In the genomic region with DNA sequence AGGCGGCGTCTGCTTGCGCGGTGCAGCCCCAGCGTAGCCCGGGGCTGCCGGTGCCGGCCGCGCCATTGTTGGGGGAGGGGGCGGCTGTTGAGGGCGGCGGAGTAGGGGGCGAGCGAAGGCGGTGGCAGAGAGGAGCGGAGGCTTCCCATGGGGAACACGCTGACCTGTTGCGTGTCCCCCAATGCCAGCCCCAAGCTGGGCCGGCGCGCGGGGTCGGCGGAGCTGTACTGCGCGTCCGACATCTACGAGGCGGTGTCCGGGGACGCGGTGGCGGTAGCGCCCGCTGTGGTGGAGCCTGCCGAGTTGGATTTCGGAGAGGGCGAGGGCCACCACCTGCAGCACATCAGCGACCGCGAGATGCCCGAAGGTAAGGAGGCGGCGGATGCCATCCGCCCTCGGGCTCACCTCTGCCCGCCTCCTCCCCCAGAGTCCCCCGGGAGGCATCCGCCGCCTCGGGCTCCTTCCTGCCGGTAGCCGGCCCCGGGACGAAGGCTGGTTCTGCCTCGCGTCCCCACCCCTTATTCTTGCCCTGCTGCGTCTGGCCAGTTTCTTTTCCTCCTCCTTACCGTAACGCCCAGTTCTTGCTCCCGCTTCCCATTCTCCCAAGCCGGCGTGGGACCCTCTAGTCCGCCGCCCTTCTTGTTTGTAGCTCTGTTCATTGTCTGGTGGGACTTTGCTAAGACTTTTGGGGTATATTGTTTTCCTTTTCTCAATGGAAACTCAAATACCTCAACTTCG, we compare ENCODE assay signal across 8 cellular contexts. TPM values are rescaled to one million over a fixed set of nuclear protein-coding genes. Genes with fewer than 3 reads are reported as not detected.
DNase-seq lines count a peak whose midpoint lies in the region; ATAC-seq and TF ChIP-seq lines count a peak whose summit lies in the region.

No MANE protein-coding gene starts in this region.

- peaks cover 18 to 30% (median 28%) of the 10 kb centered on the region in 3 donors for H3K4me1 Mint-ChIP-seq in CD8-positive, alpha-beta memory T cell

- H3K36me3 Mint-ChIP-seq in CD8-positive, alpha-beta memory T cell, result peaks cover 0 to 10% (median 0%) of the 10 kb centered on the region in 3 donors

- H3K27ac ChIP-seq in CD8-positive, alpha-beta memory T cell (ENCODE audit: low read depth, low read length), result peak overlapping the region; percentile 75
- peak overlapping the region; percentile 61 for H3K27ac ChIP-seq in brain microvascular endothelial cell

- TF ChIP-seq CTCF in brain microvascular endothelial cell (IDR thresholded peaks at IDR 0.05; ENCODE audit: low read depth, low read length, missing control alignments), result no peak

- peak in 4 of 5 donors; percentile 30 to 66 (median 42) for DNase-seq in CD8-positive, alpha-beta memory T cell
- DNase-seq in T-helper 2 cell, result peak in 4 of 5 experiments; percentile 25 to 70 (median 43)
- DNase-seq in brain microvascular endothelial cell, result peak; percentile 15
- DNase-seq in islet precursor cell, result peak; percentile 79
- peak; percentile 30 for DNase-seq in stimulated activated CD4-positive, alpha-beta T cell treated with anti-CD3 and anti-CD28 coated beads, Interleukin-15, amount 100 ng/mL, for 48 hours (ENCODE audit: low read depth in 2 of 2)
- no peak for DNase-seq in occipital lobe (lab: John Stamatoyannopoulos, UW)

- peak; percentile 18 for ATAC-seq in GM19467 (IDR thresholded peaks at IDR 0.05; ENCODE audit: unreplicated experiment)
- ATAC-seq in HG03565 (IDR thresholded peaks at IDR 0.05; ENCODE audit: unreplicated experiment), result peak; percentile 12

- H3K4me3 Mint-ChIP-seq in CD8-positive, alpha-beta memory T cell, result peak overlapping the region; percentile 89 to 98 (median 97)

- H3K27ac Mint-ChIP-seq in CD8-positive, alpha-beta memory T cell, result peak overlapping the region; percentile 52 to 96 (median 90)

- peak overlapping the region; percentile 78 for H3K4me3 ChIP-seq in CD8-positive, alpha-beta memory T cell (ENCODE audit: low read length)
- peak overlapping the region; percentile 93 for H3K4me3 ChIP-seq in brain microvascular endothelial cell (ENCODE audit: low read depth, low read length)

- H3K36me3 ChIP-seq in CD8-positive, alpha-beta memory T cell (ENCODE audit: insufficient read depth, low read length), result no peaks in the 10 kb centered on the region
- no peaks in the 10 kb centered on the region for H3K36me3 ChIP-seq in brain microvascular endothelial cell (replicated peaks)

- POLR2A ChIA-PET in CD8-positive, alpha-beta memory T cell (lab: Charles Lee), result interaction anchor here (0.6 to 2.3 kb wide), 8 partner anchors 15 to 947 kb away, joined by 3 to 36 read pairs (median 4); a partner anchor contains a TSS

- no peaks in the 10 kb centered on the region for H3K27me3 ChIP-seq in CD8-positive, alpha-beta memory T cell (ENCODE audit: insufficient read depth, low read length, poor library complexity, severe bottlenecking)
- H3K27me3 ChIP-seq in brain microvascular endothelial cell (replicated peaks), result no peaks in the 10 kb centered on the region

- in situ Hi-C loops in brain microvascular endothelial cell (cut with HindIII; ENCODE audit: low pct_ligation_motif_present, low sequenced_read_pairs), result no loop called here

- CTCF ChIA-PET in CD8-positive, alpha-beta memory T cell (lab: Charles Lee), result interaction anchor here (1.0 to 2.0 kb wide), 7 partner anchors 9 to 202 kb away, joined by 3 to 16 read pairs (median 4); a partner anchor contains a TSS

- peaks cover 13% of the 10 kb centered on the region for H3K4me1 ChIP-seq in CD8-positive, alpha-beta memory T cell (ENCODE audit: insufficient read depth, low read length)

- H3K9me3 ChIP-seq in CD8-positive, alpha-beta memory T cell (ENCODE audit: low read length), result no peaks in the 10 kb centered on the region

- H3K9me3 Mint-ChIP-seq in CD8-positive, alpha-beta memory T cell, result no peaks in the 10 kb centered on the region

- H3K27me3 Mint-ChIP-seq in CD8-positive, alpha-beta memory T cell, result peaks cover 0 to 2% of the 10 kb centered on the region in 2 donors

RNA-seq across cellular contexts. Expression of a gene that starts 0.5 kb away (rescaled TPM):
- 1 to 10 TPM; 6.1 to 7.2 TPM for total RNA-seq in CD8-positive, alpha-beta memory T cell
- 2.0 TPM for polyA plus RNA-seq in CD8-positive, alpha-beta memory T cell
- 46.5 TPM for total RNA-seq in occipital lobe

RNA-seq across cellular contexts. Expression of a gene that starts 57.8 kb away (rescaled TPM):
- total RNA-seq in CD8-positive, alpha-beta memory T cell, result 1 to 10 TPM; 1.1 to 1.2 TPM
- 0.06 TPM for polyA plus RNA-seq in CD8-positive, alpha-beta memory T cell
- total RNA-seq in occipital lobe, result 0.78 TPM
